In the genomic region with DNA sequence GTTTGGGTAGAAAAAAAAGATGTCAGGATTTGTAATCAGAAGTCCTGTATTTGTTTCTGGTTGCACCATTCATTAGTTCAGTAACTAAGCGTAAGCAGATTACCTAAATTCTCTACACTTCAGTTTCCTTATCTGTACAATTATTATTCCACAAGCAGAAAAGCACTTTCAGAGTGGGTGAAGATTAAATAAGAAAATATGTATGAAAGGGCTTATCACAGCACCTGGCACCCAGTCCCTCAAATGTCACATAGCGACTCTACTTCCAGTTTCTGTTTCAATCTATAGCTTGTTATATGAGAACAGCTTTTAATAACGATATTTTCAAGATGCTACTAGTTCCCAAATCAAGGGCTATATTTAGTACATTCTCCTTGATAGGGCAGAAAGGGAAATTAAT, we compare ENCODE assay signal across 15 cellular contexts.
DNase-seq lines count a peak whose midpoint lies in the region; ATAC-seq and TF ChIP-seq lines count a peak whose summit lies in the region.
"Had no signal": no experiment of that assay in that cellular context is flagged by ENCODE, and none has a peak within 500 bp of the region (broad histone marks: within the 10 kb centered on the region; RNA-seq: fewer than 3 reads in every experiment).

No MANE protein-coding gene starts in this region.

- no peaks in the 10 kb centered on the region for H3K9me3 Mint-ChIP-seq in effector memory CD8-positive, alpha-beta T cell
- H3K9me3 Mint-ChIP-seq: endodermal cell, nephron progenitor cell, T-cell had no signal

- no peak overlapping the region for H3K4me3 ChIP-seq in foreskin fibroblast (ENCODE audit: low read depth in 1 of 2, low read length in 2 of 2)
- H3K4me3 ChIP-seq: body of pancreas had no signal

- peaks cover 0 to 23% of the 10 kb centered on the region in 2 donors for H3K27me3 Mint-ChIP-seq in effector memory CD8-positive, alpha-beta T cell

- no peak overlapping the region for H3K27ac Mint-ChIP-seq in effector memory CD8-positive, alpha-beta T cell
- H3K27ac Mint-ChIP-seq: endodermal cell, nephron progenitor cell, T-cell had no signal

- TF ChIP-seq CTCF in GM13976 (IDR thresholded peaks at IDR 0.05; ENCODE audit: borderline replicate concordance, control extremely low read depth, extremely low read depth, insufficient read depth, missing control alignments) (no peak), foreskin fibroblast (IDR thresholded peaks at IDR 0.05; ENCODE audit: low read depth, low read length) (no peak)

- ATAC-seq in GM18907 (IDR thresholded peaks at IDR 0.05; ENCODE audit: unreplicated experiment) (peak; percentile 64), GM21576 (IDR thresholded peaks at IDR 0.05; ENCODE audit: unreplicated experiment) (peak; percentile 70), HG03354 (IDR thresholded peaks at IDR 0.05; ENCODE audit: poor library complexity, severe bottlenecking, unreplicated experiment) (peak; percentile 84)
- ATAC-seq in effector memory CD8-positive, alpha-beta T cell (replicated peaks) = no peak
- ATAC-seq: body of pancreas, T-cell had no signal

- H3K4me1 Mint-ChIP-seq in effector memory CD8-positive, alpha-beta T cell (ENCODE audit: low read depth in 2 of 2) = no peaks in the 10 kb centered on the region
- H3K4me1 Mint-ChIP-seq: endodermal cell, nephron progenitor cell, T-cell had no signal

- H3K4me3 Mint-ChIP-seq in effector memory CD8-positive, alpha-beta T cell = peak overlapping the region; percentile 38 to 39
- H3K4me3 Mint-ChIP-seq: endodermal cell, nephron progenitor cell, T-cell had no signal

- in situ Hi-C loops in GM13976 (cut with MboI; ENCODE audit: low sequenced_read_pairs, unreplicated experiment) = no loop called here

- no peak for DNase-seq in effector memory CD8-positive, alpha-beta T cell
- no peak for DNase-seq in GM13976 (ENCODE audit: low spot score)
- DNase-seq in NCI-H2227 (lab: John Stamatoyannopoulos, UW; ENCODE audit: unreplicated experiment) = no peak
- DNase-seq in GF-D8 (lab: John Stamatoyannopoulos, UW) = no peak
- no peak for DNase-seq in foreskin fibroblast
- DNase-seq: activated CD4-positive, alpha-beta T cell treated with anti-CD3 and anti-CD28 coated beads, Interleukin-2, amount 50 U/mL, for 1 hour; body of pancreas; C1 segment of cervical spinal cord; endodermal cell; NCI-H2081; nephron progenitor cell; T-cell had no signal

- no peaks in the 10 kb centered on the region for H3K36me3 Mint-ChIP-seq in effector memory CD8-positive, alpha-beta T cell (ENCODE audit: insufficient read depth)
- H3K36me3 Mint-ChIP-seq: T-cell had no signal
